Comparison of ENCODE assay signal across 8 cellular contexts in the genomic region with DNA sequence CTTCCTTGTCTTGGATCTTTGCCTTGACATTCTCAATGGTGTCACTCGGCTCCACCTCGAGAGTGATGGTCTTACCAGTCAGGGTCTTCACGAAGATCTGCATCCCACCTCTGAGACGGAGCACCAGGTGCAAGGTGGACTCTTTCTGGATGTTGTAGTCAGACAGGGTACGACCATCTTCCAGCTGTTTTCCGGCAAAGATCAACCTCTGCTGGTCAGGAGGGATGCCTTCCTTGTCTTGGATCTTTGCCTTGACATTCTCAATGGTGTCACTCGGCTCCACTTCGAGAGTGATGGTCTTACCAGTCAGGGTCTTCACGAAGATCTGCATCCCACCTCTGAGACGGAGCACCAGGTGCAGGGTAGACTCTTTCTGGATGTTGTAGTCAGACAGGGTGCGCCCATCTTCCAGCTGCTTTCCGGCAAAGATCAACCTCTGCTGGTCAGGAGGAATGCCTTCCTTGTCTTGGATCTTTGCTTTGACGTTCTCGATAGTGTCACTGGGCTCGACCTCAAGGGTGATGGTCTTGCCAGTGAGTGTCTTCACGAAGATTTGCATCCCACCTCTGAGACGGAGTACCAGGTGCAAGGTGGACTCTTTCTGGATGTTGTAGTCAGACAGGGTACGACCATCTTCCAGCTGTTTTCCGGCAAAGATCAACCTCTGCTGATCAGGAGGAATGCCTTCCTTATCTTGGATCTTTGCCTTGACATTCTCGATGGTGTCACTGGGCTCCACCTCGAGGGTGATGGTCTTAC. TPM values are rescaled to one million over a fixed set of nuclear protein-coding genes. Genes with fewer than 3 reads are reported as not detected.
DNase-seq lines count a peak whose midpoint lies in the region; ATAC-seq and TF ChIP-seq lines count a peak whose summit lies in the region.
"Not testable (repeated sequence)": the region's sequence is repeated elsewhere in the genome, so short reads cannot be mapped to it uniquely, and the experiment has no call there.

No MANE protein-coding gene starts in this region.

- H3K36me3 Mint-ChIP-seq in activated T-cell treated with anti-CD3 and anti-CD28 coated beads, Interleukin-2, amount 50 U/mL, for 72 hours (ENCODE audit: insufficient read depth in 2 of 2) = peaks cover 31 to 33% of the 10 kb centered on the region in 2 donors
- H3K36me3 Mint-ChIP-seq in memory B cell = peaks cover 26% of the 10 kb centered on the region

- not testable (repeated sequence) for DNase-seq in DND-41; activated T-cell treated with anti-CD3 and anti-CD28 coated beads, Interleukin-2, amount 50 U/mL, for 72 hours; cardiac fibroblast (ENCODE audit: low read depth in 2 of 2); fibroblast of pulmonary artery (ENCODE audit: low read depth); memory B cell (ENCODE audit: low spot score in 2 of 2); prostate gland (ENCODE audit: low spot score); upper lobe of left lung

- not testable (repeated sequence) for TF ChIP-seq CTCF in DND-41 (IDR thresholded peaks at IDR 0.05; ENCODE audit: borderline replicate concordance, extremely low read depth, low read length, poor library complexity, severe bottlenecking); OCI-LY1 (IDR thresholded peaks at IDR 0.05; ENCODE audit: low read length); cardiac fibroblast (IDR thresholded peaks at IDR 0.05; ENCODE audit: low read depth, low read length); fibroblast of pulmonary artery (IDR thresholded peaks at IDR 0.05; ENCODE audit: low read length, missing control alignments); prostate gland (IDR thresholded peaks at IDR 0.05); upper lobe of left lung (IDR thresholded peaks at IDR 0.05)

- peak overlapping the region in 1 of 2 experiments; percentile 73; a peak in 1 of 4 replicates for H3K4me3 ChIP-seq in DND-41 (ENCODE audit: low read depth in 1 of 2, low read length in 2 of 2)
- H3K4me3 ChIP-seq in OCI-LY1 (ENCODE audit: low read depth, low read length, poor library complexity, severe bottlenecking) = peak overlapping the region; percentile 97
- peak overlapping the region; percentile 95 to 98 for H3K4me3 ChIP-seq in cardiac fibroblast (replicated peaks in 1 of 2; ENCODE audit: low read depth in 2 of 2, low read length in 2 of 2)
- H3K4me3 ChIP-seq in fibroblast of pulmonary artery (replicated peaks; ENCODE audit: low read depth, low read length) = peak overlapping the region; percentile 100
- H3K4me3 ChIP-seq in prostate gland = peak overlapping the region in 1 of 2 donors; percentile 97
- H3K4me3 ChIP-seq in upper lobe of left lung = peak overlapping the region; percentile 56 to 84 (median 78)

- H3K9me3 ChIP-seq in DND-41 (ENCODE audit: insufficient read depth, low read length, severe bottlenecking); OCI-LY1 (ENCODE audit: low read length); prostate gland; upper lobe of left lung: not testable (repeated sequence)

- peaks cover 44% of the 10 kb centered on the region for H3K79me2 ChIP-seq in DND-41 (ENCODE audit: insufficient read depth, low read length)
- peaks cover 12% of the 10 kb centered on the region for H3K79me2 ChIP-seq in OCI-LY1 (ENCODE audit: insufficient read depth, low read length)

- not testable (repeated sequence) for H3K9ac ChIP-seq in DND-41 (ENCODE audit: low read depth, low read length); OCI-LY1 (ENCODE audit: low read length)

- peak overlapping the region; percentile 82 for H3K4me2 ChIP-seq in DND-41 (ENCODE audit: insufficient read depth, low read length)
- not testable (repeated sequence) for H3K4me2 ChIP-seq in OCI-LY1 (ENCODE audit: low read length)

- not testable (repeated sequence) for H3K27ac ChIP-seq in DND-41 (ENCODE audit: low read length); OCI-LY1 (ENCODE audit: low read depth, low read length, poor library complexity, severe bottlenecking)
- H3K27ac ChIP-seq in prostate gland (peak overlapping the region; percentile 99 to 100), upper lobe of left lung (peak overlapping the region in 2 of 4 donors; percentile 96 to 99)

- ATAC-seq in DND-41 (ENCODE audit: insufficient read depth, low read depth); activated T-cell treated with anti-CD3 and anti-CD28 coated beads, Interleukin-2, amount 50 U/mL, for 72 hours (replicated peaks in 1 of 2); memory B cell (ENCODE audit: low read depth); upper lobe of left lung (ENCODE audit: low FRiP score in 2 of 2): not testable (repeated sequence)

- H3K36me3 ChIP-seq in DND-41 (ENCODE audit: insufficient read depth, low read length) = peaks cover 35% of the 10 kb centered on the region
- peaks cover 36% of the 10 kb centered on the region for H3K36me3 ChIP-seq in OCI-LY1 (ENCODE audit: insufficient read depth, low read length)
- not testable (repeated sequence) for H3K36me3 ChIP-seq in prostate gland
- H3K36me3 ChIP-seq in upper lobe of left lung = peaks cover 4 to 35% (median 25%) of the 10 kb centered on the region in 4 donors

- not testable (repeated sequence) for H3K27me3 Mint-ChIP-seq in activated T-cell treated with anti-CD3 and anti-CD28 coated beads, Interleukin-2, amount 50 U/mL, for 72 hours (ENCODE audit: low read depth); memory B cell

- not testable (repeated sequence) for H2AFZ ChIP-seq in DND-41 (ENCODE audit: low read depth, low read length); OCI-LY1 (ENCODE audit: low read length)

- not testable (repeated sequence) for H3K27me3 ChIP-seq in DND-41 (ENCODE audit: insufficient read depth, low read length, poor library complexity); OCI-LY1 (ENCODE audit: insufficient read depth, low read length); prostate gland (replicated peaks; ENCODE audit: insufficient read depth); upper lobe of left lung

- not testable (repeated sequence) for H3K9me3 Mint-ChIP-seq in activated T-cell treated with anti-CD3 and anti-CD28 coated beads, Interleukin-2, amount 50 U/mL, for 72 hours; memory B cell

- peak; percentile 17 for TF ChIP-seq POLR2A in prostate gland (IDR thresholded peaks at IDR 0.05)
- not testable (repeated sequence) for TF ChIP-seq POLR2A in upper lobe of left lung (IDR thresholded peaks at IDR 0.05)

- H3F3A ChIP-seq in OCI-LY1 (ENCODE audit: insufficient read depth, low read length) = peaks cover 40% of the 10 kb centered on the region

- peak overlapping the region; percentile 99 for H3K27ac Mint-ChIP-seq in activated T-cell treated with anti-CD3 and anti-CD28 coated beads, Interleukin-2, amount 50 U/mL, for 72 hours
- peak overlapping the region; percentile 99 for H3K27ac Mint-ChIP-seq in memory B cell

- H4K20me1 ChIP-seq in DND-41 (ENCODE audit: insufficient read depth, low read length) = peaks cover 43% of the 10 kb centered on the region
- not testable (repeated sequence) for H4K20me1 ChIP-seq in OCI-LY1 (ENCODE audit: insufficient read depth, low read length)

- not testable (repeated sequence) for H3K9me2 ChIP-seq in OCI-LY1 (ENCODE audit: low read depth, low read length)

- not testable (repeated sequence) for TF ChIP-seq EP300 in upper lobe of left lung (IDR thresholded peaks at IDR 0.05)

- H3K4me3 Mint-ChIP-seq in activated T-cell treated with anti-CD3 and anti-CD28 coated beads, Interleukin-2, amount 50 U/mL, for 72 hours = peak overlapping the region; percentile 92 to 96
- peak overlapping the region; percentile 99 for H3K4me3 Mint-ChIP-seq in memory B cell

- WGBS in prostate gland = 42% methylated on average over 19 of the region's 21 CpGs
- 47 to 53% methylated on average over 14 to 17 of the region's 21 CpGs for WGBS in upper lobe of left lung, 2 donors

- H3K4me1 ChIP-seq in DND-41 (ENCODE audit: insufficient read depth, low read length) = peaks cover 40% of the 10 kb centered on the region
- H3K4me1 ChIP-seq in OCI-LY1 (ENCODE audit: insufficient read depth, low read length, severe bottlenecking) = peaks cover 29% of the 10 kb centered on the region
- peaks cover 12% of the 10 kb centered on the region for H3K4me1 ChIP-seq in prostate gland (replicated peaks)
- peaks cover 40 to 63% (median 45%) of the 10 kb centered on the region in 4 donors for H3K4me1 ChIP-seq in upper lobe of left lung

- intact Hi-C loops in prostate gland (cut with DNase I) = not testable (repeated sequence)

- peaks cover 66% of the 10 kb centered on the region for H3K4me1 Mint-ChIP-seq in activated T-cell treated with anti-CD3 and anti-CD28 coated beads, Interleukin-2, amount 50 U/mL, for 72 hours (ENCODE audit: low read depth)
- peaks cover 56% of the 10 kb centered on the region for H3K4me1 Mint-ChIP-seq in memory B cell

RNA-seq across cellular contexts. Expression of a gene that starts 1.7 kb away (rescaled TPM):
- total RNA-seq in activated T-cell treated with anti-CD3 and anti-CD28 coated beads, Interleukin-2, amount 50 U/mL, for 72 hours = 1,000 to 10,000 TPM; 1,002 to 1,182 TPM
- 1,000 to 10,000 TPM in 1 of 2 donors, 100 to 1,000 TPM in 1; 854 to 1,154 TPM for total RNA-seq in prostate gland
- total RNA-seq in upper lobe of left lung = 1,000 to 10,000 TPM in 5 of 6 donors, 100 to 1,000 TPM in 1; 649 to 1,729 (median 1,078) TPM

RNA-seq across cellular contexts. Expression of a gene that starts 49.0 kb away (rescaled TPM):
- 10 to 100 TPM; 13.4 to 14.5 TPM for total RNA-seq in activated T-cell treated with anti-CD3 and anti-CD28 coated beads, Interleukin-2, amount 50 U/mL, for 72 hours
- total RNA-seq in prostate gland (10 to 100 TPM; 28.0 to 44.4 TPM), upper lobe of left lung (10 to 100 TPM; 10.0 to 51.3 (median 22.5) TPM)
